28 cellular contexts compared by ENCODE assay signal in genomic region chr9:136273244-136273865, GRCh38. TPM values are rescaled to one million over a fixed set of nuclear protein-coding genes. Genes with fewer than 3 reads are reported as not detected.
"Had no signal": no experiment of that assay in that cellular context is flagged by ENCODE, and none has a peak within 500 bp of the region (broad histone marks: within the 10 kb centered on the region; RNA-seq: fewer than 3 reads in every experiment).

No MANE protein-coding gene starts in this region.

- H3K4me2 ChIP-seq: hepatocyte had no signal

- H3K4me3 ChIP-seq: ascending aorta, hepatocyte, left lung, lung, stomach, transverse colon had no signal

- H3K4me1 ChIP-seq: ascending aorta, left lung, parathyroid adenoma, stomach, transverse colon had no signal

- ATAC-seq: activated CD8-positive, alpha-beta T cell treated with anti-CD3 and anti-CD28 coated beads, Interleukin-2, amount 10 ng/mL, durations not matched to agents 7 days and 5 days; activated naive CD4-positive, alpha-beta T cell treated with anti-CD3 and anti-CD28 coated beads, Interleukin-2, amount 50 U/mL, for 72 hours; left lung; stimulated activated memory B cell treated with anti-CD40 and anti-IgM and Interleukin-4, amounts not matched to agents 10 μg/mL and 1 μg/mL and 100 μg/mL, for 72 hours had no signal

- H3K9me3 ChIP-seq: ascending aorta, left lung, stomach, transverse colon had no signal

- FAIRE-seq: frontal cortex, small intestine, urothelium cell line had no signal

- DNase-seq: activated CD4-positive, alpha-beta T cell treated with anti-CD3 and anti-CD28 coated beads, Interleukin-2, amount 50 U/mL, for 1 hour; activated CD4-positive, CD25-positive, alpha-beta regulatory T cell treated with anti-CD3 and anti-CD28 coated beads, Interleukin-2, amount 50 U/mL, for 72 hours; activated CD8-positive, alpha-beta T cell treated with anti-CD3 and anti-CD28 coated beads, Interleukin-2, amount 10 ng/mL, durations not matched to agents 7 days and 5 days; brain microvascular endothelial cell; caudate nucleus; dermis blood vessel endothelial cell; effector CD8-positive, alpha-beta T cell; glutamatergic neuron; kidney glomerular epithelial cell; naive B cell; nucleus accumbens; right cardiac atrium; small intestine; stimulated activated CD4-positive, alpha-beta T cell treated with anti-CD3 and anti-CD28 coated beads, Interleukin-2, amount 100 ng/mL, for 24 hours; stomach; transverse colon; WERI-Rb-1 had no signal

- H3K27ac ChIP-seq: ascending aorta, brain microvascular endothelial cell, hepatocyte, left lung, parathyroid adenoma, stomach, transverse colon, WERI-Rb-1 had no signal

RNA-seq across cellular contexts. Expression of gene CCDC187, which starts 30.5 kb away (rescaled TPM):
- polyA plus RNA-seq: esophagus, neural cell, right cardiac atrium had no signal
